ENCODE assay signal across 1 cellular context in genomic region chr3:124016483-124016882, GRCh38.
TF ChIP-seq lines count a peak whose summit lies in the region.

No MANE protein-coding gene starts in this region.

TF ChIP-seq in GM12878, 131 proteins besides CTCF, POLR2A, EP300 and RAD21:
- peak; percentile 36; the same call in 1 of the 2 replicates for TF ChIP-seq SMC3 (IDR thresholded peaks at IDR 0.05; ENCODE audit: borderline replicate concordance, low read length)
